In genomic region chr15:69558138-69558409, GRCh38 we compare ENCODE assay signal across 17 cellular contexts.
DNase-seq lines count a peak whose midpoint lies in the region; ATAC-seq, FAIRE-seq and TF ChIP-seq lines count a peak whose summit lies in the region.
"Had no signal": no experiment of that assay in that cellular context is flagged by ENCODE, and none has a peak within 500 bp of the region (broad histone marks: within the 10 kb centered on the region; RNA-seq: fewer than 3 reads in every experiment).

No MANE protein-coding gene starts in this region.

- H3K27ac ChIP-seq in BLaER1 (no peak overlapping the region), Panc1 (ENCODE audit: low read length) (peak overlapping the region; percentile 44), kidney (ENCODE audit: low read depth in 2 of 2, low read length in 2 of 2) (peak overlapping the region; percentile 89 to 95)
- H3K27ac ChIP-seq: C4-2B, upper lobe of left lung had no signal

- no TSS peak for BruUV-seq in Panc1 (replicated peaks; lab: Mats Ljungman, UMichigan)

- intact Hi-C loops in Panc1 (cut with micrococcal nuclease; ENCODE audit: unreplicated experiment), result no loop called here
- intact Hi-C loops in kidney (cut with DNase I), result no loop called here

- POLR2A ChIA-PET in Panc1 (lab: Charles Lee), result no interaction called here

- no peaks in the 10 kb centered on the region for H4K20me1 ChIP-seq in BLaER1

- H3K9ac ChIP-seq in BLaER1 (no peak overlapping the region), kidney (ENCODE audit: low read length in 2 of 2) (peak overlapping the region in 1 of 2 donors; percentile 36)

- H3K27me3 ChIP-seq in BLaER1 (no peaks in the 10 kb centered on the region; the same call in 1 of the 2 replicates), Panc1 (ENCODE audit: control insufficient read depth, insufficient read depth, low read length) (no peaks in the 10 kb centered on the region)
- H3K27me3 ChIP-seq: upper lobe of left lung had no signal

- no peaks in the 10 kb centered on the region for H3K36me3 Mint-ChIP-seq in natural killer cell treated with Interleukin-12 subunit alpha and Interleukin-12 subunit beta and Interleukin-15 and Interleukin-18, amount 100 ng/mL, for 72 hours
- H3K36me3 Mint-ChIP-seq: mesothelial cell of epicardium had no signal

- H3K9me3 ChIP-seq in BLaER1, result peaks cover 1% of the 10 kb centered on the region; the same call in 1 of the 2 replicates
- H3K9me3 ChIP-seq in Panc1 (ENCODE audit: control insufficient read depth, insufficient read depth, low read depth, low read length), result no peaks in the 10 kb centered on the region
- no peaks in the 10 kb centered on the region for H3K9me3 ChIP-seq in kidney (ENCODE audit: control insufficient read depth in 1 of 2, low read length in 2 of 2)
- H3K9me3 ChIP-seq: upper lobe of left lung had no signal

- in situ Hi-C loops in Panc1 (cut with HindIII; ENCODE audit: low pct_unique_long_range_greater_than_20kb, low sequenced_read_pairs), result no loop called here

- H3K27me3 Mint-ChIP-seq in natural killer cell treated with Interleukin-12 subunit alpha and Interleukin-12 subunit beta and Interleukin-15 and Interleukin-18, amount 100 ng/mL, for 72 hours, result peaks cover 6 to 10% of the 10 kb centered on the region in 2 donors

- no peak overlapping the region for H3K4me3 ChIP-seq in BLaER1
- H3K4me3 ChIP-seq in Panc1 (ENCODE audit: low read depth in 2 of 2, low read length in 2 of 2), result no peak overlapping the region
- H3K4me3 ChIP-seq in kidney (ENCODE audit: low read length in 2 of 2), result peak overlapping the region in 1 of 2 donors; percentile 32
- H3K4me3 ChIP-seq: upper lobe of left lung had no signal

- no peak for FAIRE-seq in kidney (lab: Jason Lieb, UNC)

- no peaks in the 10 kb centered on the region for H3K9me3 Mint-ChIP-seq in natural killer cell treated with Interleukin-12 subunit alpha and Interleukin-12 subunit beta and Interleukin-15 and Interleukin-18, amount 100 ng/mL, for 72 hours
- H3K9me3 Mint-ChIP-seq: activated T-cell treated with anti-CD3 and anti-CD28 coated beads, Interleukin-2, amount 50 U/mL, for 24 hours; stimulated activated naive CD8-positive, alpha-beta T cell treated with anti-CD3 and anti-CD28 coated beads, Interleukin-15, amount 100 ng/mL, for 72 hours had no signal

- DNase-seq in Panc1 (ENCODE audit: low read depth, low spot score) (no peak), kidney (no peak), renal cortical epithelial cell (ENCODE audit: low read depth) (peak; percentile 13), DMS53 treated with DMSO at 0.1 percent for 48 hours (lab: John Stamatoyannopoulos, UW; ENCODE audit: unreplicated experiment) (no peak)
- DNase-seq in natural killer cell treated with Interleukin-12 subunit alpha and Interleukin-12 subunit beta and Interleukin-15 and Interleukin-18, amount 100 ng/mL, for 72 hours (ENCODE audit: low spot score), result no peak
- DNase-seq: activated CD4-positive, CD25-positive, alpha-beta regulatory T cell treated with anti-CD3 and anti-CD28 coated beads, Interleukin-2, amount 50 U/mL, for 72 hours; activated naive CD4-positive, alpha-beta T cell treated with Interleukin-2 at 50 U/mL for 16 hours; activated T-cell treated with anti-CD3 and anti-CD28 coated beads, Interleukin-2, amount 50 U/mL, for 24 hours; left colon; NCI-H1417 treated with DMSO at 0.1 percent for 48 hours; stimulated activated naive CD8-positive, alpha-beta T cell treated with anti-CD3 and anti-CD28 coated beads, Interleukin-15, amount 100 ng/mL, for 72 hours; upper lobe of left lung had no signal

- CTCF ChIA-PET in Panc1 (lab: Charles Lee), result no interaction called here

- H3K4me1 ChIP-seq in BLaER1, result peaks cover 5% of the 10 kb centered on the region
- H3K4me1 ChIP-seq in Panc1 (ENCODE audit: control insufficient read depth, insufficient read depth, low read length), result peaks cover 31% of the 10 kb centered on the region
- H3K4me1 ChIP-seq in kidney (ENCODE audit: control insufficient read depth in 1 of 2, insufficient read depth in 1 of 2, low read depth in 1 of 2, low read length in 2 of 2), result peaks cover 36 to 62% of the 10 kb centered on the region in 2 donors

- no peak overlapping the region for H3K4me3 Mint-ChIP-seq in natural killer cell treated with Interleukin-12 subunit alpha and Interleukin-12 subunit beta and Interleukin-15 and Interleukin-18, amount 100 ng/mL, for 72 hours
- H3K4me3 Mint-ChIP-seq: activated T-cell treated with anti-CD3 and anti-CD28 coated beads, Interleukin-2, amount 50 U/mL, for 24 hours; mesothelial cell of epicardium; stimulated activated naive CD8-positive, alpha-beta T cell treated with anti-CD3 and anti-CD28 coated beads, Interleukin-15, amount 100 ng/mL, for 72 hours had no signal

- TF ChIP-seq CTCF in Panc1 (IDR thresholded peaks at IDR 0.05), result no peak
- no peak for TF ChIP-seq CTCF in kidney (IDR thresholded peaks at IDR 0.05; ENCODE audit: borderline replicate concordance, extremely low read depth, insufficient read depth)

- H3K36me3 ChIP-seq in BLaER1, result no peaks in the 10 kb centered on the region
- no peaks in the 10 kb centered on the region for H3K36me3 ChIP-seq in Panc1 (ENCODE audit: control insufficient read depth, insufficient read depth, low read length)
- no peaks in the 10 kb centered on the region for H3K36me3 ChIP-seq in kidney (ENCODE audit: control insufficient read depth in 1 of 2, insufficient read depth in 2 of 2, low read length in 2 of 2)
- H3K36me3 ChIP-seq: upper lobe of left lung had no signal

- no peak overlapping the region for H3K27ac Mint-ChIP-seq in natural killer cell treated with Interleukin-12 subunit alpha and Interleukin-12 subunit beta and Interleukin-15 and Interleukin-18, amount 100 ng/mL, for 72 hours
- H3K27ac Mint-ChIP-seq: activated T-cell treated with anti-CD3 and anti-CD28 coated beads, Interleukin-2, amount 50 U/mL, for 24 hours; mesothelial cell of epicardium; stimulated activated naive CD8-positive, alpha-beta T cell treated with anti-CD3 and anti-CD28 coated beads, Interleukin-15, amount 100 ng/mL, for 72 hours had no signal

- peak overlapping the region; percentile 1; the same call in 1 of the 2 replicates for H3K4me2 ChIP-seq in BLaER1

- ATAC-seq in Panc1, result no peak
- ATAC-seq in natural killer cell treated with Interleukin-12 subunit alpha and Interleukin-12 subunit beta and Interleukin-15 and Interleukin-18, amount 100 ng/mL, for 72 hours, result no peak
- no peak for ATAC-seq in HG03342 (IDR thresholded peaks at IDR 0.05; ENCODE audit: unreplicated experiment)
- no peak for ATAC-seq in HG03039 (IDR thresholded peaks at IDR 0.05; ENCODE audit: unreplicated experiment)
- ATAC-seq: stimulated activated naive CD8-positive, alpha-beta T cell treated with anti-CD3 and anti-CD28 coated beads, Interleukin-15, amount 100 ng/mL, for 72 hours had no signal

- no peaks in the 10 kb centered on the region for H3K4me1 Mint-ChIP-seq in natural killer cell treated with Interleukin-12 subunit alpha and Interleukin-12 subunit beta and Interleukin-15 and Interleukin-18, amount 100 ng/mL, for 72 hours (ENCODE audit: low read depth in 2 of 2)
